ENCODE assay signal across 8 cellular contexts in genomic region chr11:70399681-70400112, GRCh38. TPM values are rescaled to one million over a fixed set of nuclear protein-coding genes. Genes with fewer than 3 reads are reported as not detected.
DNase-seq lines count a peak whose midpoint lies in the region; ATAC-seq, FAIRE-seq and TF ChIP-seq lines count a peak whose summit lies in the region.

No MANE protein-coding gene starts in this region.

- H3K36me3 ChIP-seq in BLaER1 (no peaks in the 10 kb centered on the region), bronchial epithelial cell (ENCODE audit: control insufficient read depth, insufficient read depth, low read length) (peaks cover 1% of the 10 kb centered on the region), gastrocnemius medialis (no peaks in the 10 kb centered on the region)

- intact Hi-C loops in gastrocnemius medialis (cut with DNase I; ENCODE audit: low total_unique reads) = loop anchor here (5.0 to 10.0 kb wide), 3 partner anchors 127 to 1557 kb away; partner anchors contain the start of genes CPT1A, FADD and PPFIA1

- peak; percentile 72 to 85 for TF ChIP-seq POLR2A in gastrocnemius medialis (IDR thresholded peaks at IDR 0.05)

- peaks cover 57% of the 10 kb centered on the region for H3K27me3 ChIP-seq in BLaER1
- H3K27me3 ChIP-seq in bronchial epithelial cell (ENCODE audit: control insufficient read depth, insufficient read depth, low read length) = no peaks in the 10 kb centered on the region
- no peaks in the 10 kb centered on the region for H3K27me3 ChIP-seq in gastrocnemius medialis

- in situ Hi-C loops in gastrocnemius medialis (cut with MboI; ENCODE audit: low sequenced_read_pairs in 4 of 4) = no loop called here

- no peak for TF ChIP-seq CTCF in LNCaP clone FGC (IDR thresholded peaks at IDR 0.05; ENCODE audit: control insufficient read depth, extremely low read depth, insufficient read depth)
- TF ChIP-seq CTCF in bronchial epithelial cell (IDR thresholded peaks at IDR 0.05; ENCODE audit: insufficient read depth, low read length, severe bottlenecking) = no peak
- no peak for TF ChIP-seq CTCF in gastrocnemius medialis (IDR thresholded peaks at IDR 0.05 in 4 of 5, conservative IDR thresholded peaks at IDR 0.05 in 1 of 5)

- ATAC-seq in gastrocnemius medialis = peak; percentile 90

- no peak overlapping the region for H3K27ac ChIP-seq in BLaER1
- H3K27ac ChIP-seq in gastrocnemius medialis = peak overlapping the region; percentile 90 to 97 (median 95)

- H3K4me3 ChIP-seq in BLaER1 = no peak overlapping the region
- peak overlapping the region; percentile 91 for H3K4me3 ChIP-seq in LNCaP clone FGC (ENCODE audit: low read depth, low read length)
- H3K4me3 ChIP-seq in bronchial epithelial cell (ENCODE audit: low read depth, low read length) = peak overlapping the region; percentile 92
- peak overlapping the region; percentile 78 to 99 (median 89) for H3K4me3 ChIP-seq in gastrocnemius medialis

- peak overlapping the region; percentile 94 for H3K4me2 ChIP-seq in BLaER1

- peaks cover 52% of the 10 kb centered on the region for H4K20me1 ChIP-seq in BLaER1

- no peak for FAIRE-seq in bronchial epithelial cell (lab: Jason Lieb, UNC)

- DNase-seq in LNCaP clone FGC (ENCODE audit: low read depth) (no peak), bronchial epithelial cell (ENCODE audit: low read depth) (peak; percentile 88), iPS-NIHi7 (ENCODE audit: extremely low spot score) (peak; percentile 72), gastrocnemius medialis (peak; percentile 85 to 89), NCI-H2107 treated with DMSO at 0.1 percent for 48 hours (lab: John Stamatoyannopoulos, UW; ENCODE audit: unreplicated experiment) (no peak), NCI-H69 (lab: John Stamatoyannopoulos, UW) (no peak), SKM-1 (lab: John Stamatoyannopoulos, UW; ENCODE audit: unreplicated experiment) (no peak)

- H3K9ac ChIP-seq in BLaER1 = no peak overlapping the region

- H3K9me3 ChIP-seq in BLaER1 (no peaks in the 10 kb centered on the region), gastrocnemius medialis (no peaks in the 10 kb centered on the region)

- H3K4me1 ChIP-seq in BLaER1 (peaks cover 30% of the 10 kb centered on the region), gastrocnemius medialis (peaks cover 24 to 30% of the 10 kb centered on the region in 2 donors)

RNA-seq across cellular contexts. Expression of gene CTTN, which starts 1.4 kb away (rescaled TPM):
- 412 and 460 TPM in 2 replicates for total RNA-seq in bronchial epithelial cell
- total RNA-seq in gastrocnemius medialis = 100 to 1,000 TPM in 3 of 4 donors, 10 to 100 TPM in 1; 92.8 to 226 (median 134) TPM

Comparison
In these comparisons a context has a peak if more than half of its experiments do, and no peak if none do; other contexts are left out.
1. DNase-seq: peak in bronchial epithelial cell (single experiment), iPS-NIHi7 (single experiment) and gastrocnemius medialis (2 of 2); none in LNCaP clone FGC (single experiment), NCI-H2107 treated with DMSO at 0.1 percent for 48 hours (single experiment), NCI-H69 (single experiment) and SKM-1 (single experiment).